8 cellular contexts compared by ENCODE assay signal in genomic region chrX:130539721-130540321, GRCh38.
A peak's percentile ranks its signal among the peaks of the same experiment; 100 is the strongest.
DNase-seq lines count a peak whose midpoint lies in the region; ATAC-seq and TF ChIP-seq lines count a peak whose summit lies in the region.

No MANE protein-coding gene starts in this region.

- in situ Hi-C loops in IMR-90 (cut with MboI; ENCODE audit: low sequenced_read_pairs) (loop anchor here (10.0 kb wide), 1 partner anchor 375 kb away; no protein-coding TSS in a partner anchor), SK-MEL-5 (cut with HindIII; ENCODE audit: low pct_unique_long_range_greater_than_20kb, low sequenced_read_pairs) (no loop called here), brain microvascular endothelial cell (cut with HindIII; ENCODE audit: low pct_ligation_motif_present, low sequenced_read_pairs) (no loop called here)

- no peak overlapping the region for H2BK15ac ChIP-seq in IMR-90 (ENCODE audit: low read depth, low read length)

- no peaks in the 10 kb centered on the region for H3K9me3 ChIP-seq in IMR-90 (ENCODE audit: control insufficient read depth, insufficient read depth, low read length)

- H3K27me3 ChIP-seq in IMR-90 (ENCODE audit: control insufficient read depth, insufficient read depth, low read length) (peaks cover 4% of the 10 kb centered on the region), brain microvascular endothelial cell (replicated peaks) (no peaks in the 10 kb centered on the region)

- no peak overlapping the region for H2AK9ac ChIP-seq in IMR-90 (replicated peaks; ENCODE audit: low read depth, low read length, poor library complexity)

- peak overlapping the region; percentile 8 for H2AFZ ChIP-seq in IMR-90 (replicated peaks; ENCODE audit: low read length, poor library complexity)

- POLR2A ChIA-PET in IMR-90 (lab: Charles Lee; ENCODE audit: unreplicated experiment) = no interaction called here

- intact Hi-C loops in IMR-90 (cut with micrococcal nuclease) (loop anchor here (1.0 to 10.0 kb wide), 3 partner anchors 145 to 1095 kb away; no protein-coding TSS in a partner anchor), left colon (cut with DNase I, micrococcal nuclease) (loop anchor here in 1 of 2 donors (5.0 kb wide), 1 partner anchor 377 kb away; no protein-coding TSS in a partner anchor)

- H3K14ac ChIP-seq in IMR-90 (replicated peaks; ENCODE audit: low read depth, low read length) = no peak overlapping the region

- H2BK20ac ChIP-seq in IMR-90 (ENCODE audit: low read depth, low read length) = no peak overlapping the region

- no TSS peak for BruUV-seq in IMR-90 (replicated peaks; lab: Mats Ljungman, UMichigan)

- H3K18ac ChIP-seq in IMR-90 (ENCODE audit: low read depth, low read length) = no peak overlapping the region

- TF ChIP-seq POLR2A in IMR-90 (IDR thresholded peaks at IDR 0.05; ENCODE audit: low read depth, low read length) = no peak

- H3K36me3 ChIP-seq in IMR-90 (ENCODE audit: control insufficient read depth, insufficient read depth, low read length) (no peaks in the 10 kb centered on the region), brain microvascular endothelial cell (replicated peaks) (no peaks in the 10 kb centered on the region)

- dilution Hi-C loops in IMR-90 (cut with HindIII; ENCODE audit: low sequenced_read_pairs, unreplicated experiment) = no loop called here

- no peak overlapping the region for H4K8ac ChIP-seq in IMR-90 (ENCODE audit: low read depth in 2 of 2, low read length in 2 of 2)

- no peaks in the 10 kb centered on the region for H3K79me1 ChIP-seq in IMR-90 (ENCODE audit: low read depth in 1 of 2, low read length in 2 of 2)

- H3K56ac ChIP-seq in IMR-90 (ENCODE audit: extremely low read depth, insufficient read depth, low read length) = no peak overlapping the region

- H2BK120ac ChIP-seq in IMR-90 (ENCODE audit: low read depth, low read length) = no peak overlapping the region

- no peaks in the 10 kb centered on the region for H4K20me1 ChIP-seq in IMR-90 (ENCODE audit: insufficient read depth, low read length)

- CTCF ChIA-PET in IMR-90 (lab: Yijun Ruan, JAX) = interaction anchor here (0.6 to 1.9 kb wide), 10 partner anchors 10 to 377 kb away, joined by 3 to 9 read pairs (median 5); no protein-coding TSS in a partner anchor

- TF ChIP-seq CTCF in IMR-90 (conservative IDR thresholded peaks at IDR 0.05; ENCODE audit: low read depth, low read length) (peak; percentile 65), brain microvascular endothelial cell (IDR thresholded peaks at IDR 0.05; ENCODE audit: low read depth, low read length, missing control alignments) (peak; percentile 80)

- peak; percentile 51 for TF ChIP-seq RAD21 in IMR-90 (IDR thresholded peaks at IDR 0.05; ENCODE audit: low read length)

- no peak overlapping the region for H3K23ac ChIP-seq in IMR-90 (ENCODE audit: low read depth, low read length)

- H3K4me2 ChIP-seq in IMR-90 (ENCODE audit: low read depth, low read length) = no peak overlapping the region

- DNase-seq in Ammon's horn (ENCODE audit: low spot score) (peak; percentile 47), IMR-90 (peak; percentile 45), SK-MEL-5 (ENCODE audit: low read depth, low spot score) (peak; percentile 64), brain microvascular endothelial cell (peak; percentile 35), left colon (peak in 1 of 2 donors; percentile 40)
- DNase-seq in stimulated activated CD8-positive, alpha-beta memory T cell treated with anti-CD3 and anti-CD28 coated beads, Interleukin-4, amount 100 ng/mL, for 48 hours = peak; percentile 45

- no peak overlapping the region for H3K4me3 ChIP-seq in IMR-90 (ENCODE audit: insufficient read depth, low read depth, low read length)
- H3K4me3 ChIP-seq in brain microvascular endothelial cell (ENCODE audit: low read depth, low read length) = no peak overlapping the region

- H3K9ac ChIP-seq in IMR-90 (ENCODE audit: low read depth, low read length) = no peak overlapping the region

- ATAC-seq in GM18858 (IDR thresholded peaks at IDR 0.05; ENCODE audit: unreplicated experiment) (peak; percentile 63), IMR-90 (ENCODE audit: low read depth) (peak; percentile 51; the same call in 1 of the 2 replicates), left colon (peak; percentile 52), GM18511 (IDR thresholded peaks at IDR 0.05; ENCODE audit: unreplicated experiment) (no peak)

- H2AK5ac ChIP-seq in IMR-90 (ENCODE audit: low read depth, low read length) = no peak overlapping the region

- no peak overlapping the region for H4K5ac ChIP-seq in IMR-90 (ENCODE audit: low read depth, low read length)

- no peak overlapping the region for H3K27ac ChIP-seq in IMR-90 (ENCODE audit: insufficient read depth, low read length)
- H3K27ac ChIP-seq in brain microvascular endothelial cell = no peak overlapping the region

- no peak overlapping the region for H2BK5ac ChIP-seq in IMR-90 (ENCODE audit: low read depth, low read length, poor library complexity, severe bottlenecking)

- 30% methylated on average over 5 of the region's 15 CpGs; no CpG with 5 or more reads in 1 of the 2 experiments for WGBS in IMR-90 (ENCODE audit: extremely low coverage in 2 of 2, insufficient read length in 1 of 2), 2 experiments

- no peaks in the 10 kb centered on the region for H3K4me1 ChIP-seq in IMR-90 (ENCODE audit: control insufficient read depth, insufficient read depth, low read length)

- no peaks in the 10 kb centered on the region for H3K9me1 ChIP-seq in IMR-90 (ENCODE audit: insufficient read depth, low read length)

- H4K91ac ChIP-seq in IMR-90 (ENCODE audit: insufficient read depth, low read depth, low read length) = no peak overlapping the region

- H3K4ac ChIP-seq in IMR-90 (ENCODE audit: low read depth, low read length) = no peak overlapping the region

TF ChIP-seq in IMR-90, 13 proteins besides CTCF, POLR2A, EP300 and RAD21:
- no peak for TF ChIP-seq MAZ (IDR thresholded peaks at IDR 0.05; ENCODE audit: borderline replicate concordance, low read depth, low read length)
- TF ChIP-seq BHLHE40 (IDR thresholded peaks at IDR 0.05; ENCODE audit: low read depth, low read length) = peak; percentile 3; the same call in 1 of the 2 replicates
- TF ChIP-seq SMC3 (IDR thresholded peaks at IDR 0.05; ENCODE audit: low read depth, low read length) = peak; percentile 68
- TF ChIP-seq RFX5 (IDR thresholded peaks at IDR 0.05; ENCODE audit: low read depth, low read length) = no peak
